In the genomic region with DNA sequence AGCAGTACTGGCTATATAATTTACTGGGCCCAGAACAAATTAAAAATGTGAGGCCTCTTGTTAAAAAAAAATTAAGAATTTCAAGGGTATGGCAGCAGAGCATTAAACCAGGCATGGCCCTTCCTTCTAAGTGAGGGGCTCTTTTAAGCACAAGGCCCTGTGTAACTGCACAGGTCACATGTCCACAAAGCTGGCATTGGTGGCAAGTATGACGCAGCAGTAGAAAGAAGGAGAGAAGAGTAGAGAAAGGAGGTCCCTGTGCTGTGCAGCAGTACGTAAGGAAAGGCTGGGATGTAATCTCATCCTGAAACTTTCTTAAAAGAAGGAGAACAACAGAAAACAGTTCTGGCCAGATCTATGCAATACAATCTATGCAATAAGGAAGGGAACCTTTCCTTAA, we compare ENCODE assay signal across 22 cellular contexts. TPM values are rescaled to one million over a fixed set of nuclear protein-coding genes. Genes with fewer than 3 reads are reported as not detected.
DNase-seq lines count a peak whose midpoint lies in the region; ATAC-seq and TF ChIP-seq lines count a peak whose summit lies in the region.
"Had no signal": no experiment of that assay in that cellular context is flagged by ENCODE, and none has a peak within 500 bp of the region (broad histone marks: within the 10 kb centered on the region; RNA-seq: fewer than 3 reads in every experiment).

No MANE protein-coding gene starts in this region.

- H3K9me3 ChIP-seq in breast epithelium (no peaks in the 10 kb centered on the region), endodermal cell (ENCODE audit: control insufficient read depth, low read length) (no peaks in the 10 kb centered on the region)
- H3K9me3 ChIP-seq: esophagus squamous epithelium, gastrocnemius medialis, stomach had no signal

- H3K9me2 ChIP-seq in GM23338 (ENCODE audit: insufficient read depth) = no peaks in the 10 kb centered on the region

- H3F3A ChIP-seq in GM23338 (replicated peaks; ENCODE audit: low read depth) = no peaks in the 10 kb centered on the region

- no peak for TF ChIP-seq POLR2A in breast epithelium (IDR thresholded peaks at IDR 0.05)

- peak overlapping the region; percentile 65 for H3K27ac Mint-ChIP-seq in MCF 10A (ENCODE audit: low read depth, unreplicated experiment)
- H3K27ac Mint-ChIP-seq in GM23338 = peak overlapping the region; percentile 44; the same call in 1 of the 2 replicates
- H3K27ac Mint-ChIP-seq in activated CD4-positive, alpha-beta memory T cell treated with anti-CD3 and anti-CD28 coated beads for 36 hours = peak overlapping the region; percentile 79
- peak overlapping the region in 4 of 6 donors; percentile 12 to 64 (median 28) for H3K27ac Mint-ChIP-seq in naive B cell
- H3K27ac Mint-ChIP-seq in endodermal cell = no peak overlapping the region

- H3K4me3 Mint-ChIP-seq in MCF 10A (ENCODE audit: unreplicated experiment) = no peak overlapping the region
- no peak overlapping the region for H3K4me3 Mint-ChIP-seq in GM23338
- H3K4me3 Mint-ChIP-seq in activated CD4-positive, alpha-beta memory T cell treated with anti-CD3 and anti-CD28 coated beads for 36 hours = no peak overlapping the region
- no peak overlapping the region for H3K4me3 Mint-ChIP-seq in naive B cell
- H3K4me3 Mint-ChIP-seq in endodermal cell = no peak overlapping the region
- H3K4me3 Mint-ChIP-seq: activated naive CD8-positive, alpha-beta T cell treated with anti-CD3 and anti-CD28 coated beads, Interleukin-2, amount 10 ng/mL, durations not matched to agents 7 days and 5 days had no signal

- no peak for TF ChIP-seq CTCF in MCF 10A (IDR thresholded peaks at IDR 0.05; ENCODE audit: unreplicated experiment)
- no peak for TF ChIP-seq CTCF in breast epithelium (IDR thresholded peaks at IDR 0.05)
- TF ChIP-seq CTCF in GM23338 (conservative IDR thresholded peaks at IDR 0.05; ENCODE audit: low read depth in 2 of 2) = no peak
- no peak for TF ChIP-seq CTCF in endodermal cell (conservative IDR thresholded peaks at IDR 0.05)

- WGBS in endodermal cell (ENCODE audit: insufficient coverage in 1 of 2, insufficient read length in 1 of 2), 2 experiments = 98 to 100% methylated on average over 2 of the region's 2 CpGs

- H3K4me3 ChIP-seq in breast epithelium (no peak overlapping the region), GM23338 (no peak overlapping the region), endodermal cell (ENCODE audit: low read length) (no peak overlapping the region)
- H3K4me3 ChIP-seq: esophagus squamous epithelium, gastrocnemius medialis, lung, stomach had no signal

- POLR2A ChIA-PET in MCF 10A (lab: Yijun Ruan, JAX) = interaction anchor here (0.9 to 1.3 kb wide), 2 partner anchors 11 to 24 kb away, joined by 3 to 4 read pairs; no protein-coding TSS in a partner anchor
- POLR2A ChIA-PET in activated CD4-positive, alpha-beta memory T cell treated with anti-CD3 and anti-CD28 coated beads for 36 hours (lab: Charles Lee) = interaction anchor here (1.1 to 1.5 kb wide), 4 partner anchors 10 to 50 kb away, joined by 4 to 7 read pairs (median 6); no protein-coding TSS in a partner anchor

- no peak overlapping the region for H3K27ac ChIP-seq in breast epithelium
- no peak overlapping the region for H3K27ac ChIP-seq in GM23338 (ENCODE audit: low read depth)
- no peak overlapping the region for H3K27ac ChIP-seq in endodermal cell (ENCODE audit: low read depth, low read length)
- H3K27ac ChIP-seq: esophagus squamous epithelium, gastrocnemius medialis, stomach had no signal

- H3K36me3 ChIP-seq in breast epithelium (no peaks in the 10 kb centered on the region), GM23338 (ENCODE audit: insufficient read depth) (no peaks in the 10 kb centered on the region), endodermal cell (ENCODE audit: control insufficient read depth, insufficient read depth, low read length) (no peaks in the 10 kb centered on the region)
- H3K36me3 ChIP-seq: gastrocnemius medialis had no signal

- ATAC-seq in GM23338 (no peak), naive B cell (ENCODE audit: low read depth in 2 of 2) (no peak), GM21360 (IDR thresholded peaks at IDR 0.05; ENCODE audit: unreplicated experiment) (no peak), HG03457 (IDR thresholded peaks at IDR 0.05; ENCODE audit: unreplicated experiment) (no peak)
- ATAC-seq: gastrocnemius medialis had no signal

- H3K9ac ChIP-seq in endodermal cell (ENCODE audit: extremely low read depth, low read length, poor library complexity, severe bottlenecking) = no peak overlapping the region

- no peaks in the 10 kb centered on the region for H4K20me1 ChIP-seq in GM23338 (replicated peaks; ENCODE audit: insufficient read depth)

- H3K27me3 Mint-ChIP-seq in MCF 10A (ENCODE audit: insufficient read depth, unreplicated experiment) = no peaks in the 10 kb centered on the region
- H3K27me3 Mint-ChIP-seq in GM23338 (ENCODE audit: insufficient read depth, low read depth, poor library complexity) = peaks cover 2% of the 10 kb centered on the region
- H3K27me3 Mint-ChIP-seq in activated CD4-positive, alpha-beta memory T cell treated with anti-CD3 and anti-CD28 coated beads for 36 hours = no peaks in the 10 kb centered on the region
- no peaks in the 10 kb centered on the region for H3K27me3 Mint-ChIP-seq in naive B cell
- H3K27me3 Mint-ChIP-seq in endodermal cell (ENCODE audit: insufficient read depth) = no peaks in the 10 kb centered on the region
- H3K27me3 Mint-ChIP-seq: activated naive CD8-positive, alpha-beta T cell treated with anti-CD3 and anti-CD28 coated beads, Interleukin-2, amount 10 ng/mL, durations not matched to agents 7 days and 5 days had no signal

- intact Hi-C loops in MCF 10A (cut with micrococcal nuclease) (no loop called here), breast epithelium (cut with DNase I; ENCODE audit: low total_unique reads) (no loop called here)
- intact Hi-C loops in activated CD4-positive, alpha-beta memory T cell treated with anti-CD3 and anti-CD28 coated beads for 36 hours (cut with micrococcal nuclease) = no loop called here

- CTCF ChIA-PET in MCF 10A (lab: Yijun Ruan, JAX) = interaction anchor here (0.5 to 1.7 kb wide), 3 partner anchors 97 to 226 kb away, joined by 3 to 8 read pairs (median 3); partner anchors contain the start of gene POLI
- CTCF ChIA-PET in activated CD4-positive, alpha-beta memory T cell treated with anti-CD3 and anti-CD28 coated beads for 36 hours (lab: Charles Lee) = interaction anchor here (1.0 to 1.3 kb wide), 4 partner anchors 50 to 219 kb away, joined by 3 to 6 read pairs (median 3); no protein-coding TSS in a partner anchor

- no peaks in the 10 kb centered on the region for H3K4me1 ChIP-seq in breast epithelium
- peaks cover 9% of the 10 kb centered on the region for H3K4me1 ChIP-seq in GM23338 (ENCODE audit: insufficient read depth)
- no peaks in the 10 kb centered on the region for H3K4me1 ChIP-seq in endodermal cell (ENCODE audit: control insufficient read depth, insufficient read depth, low read length)
- H3K4me1 ChIP-seq: esophagus squamous epithelium, gastrocnemius medialis had no signal

- DNase-seq in MCF 10A (ENCODE audit: unreplicated experiment) = no peak
- DNase-seq in breast epithelium (ENCODE audit: low spot score in 2 of 2) = no peak
- DNase-seq in GM23338 (ENCODE audit: low spot score) = no peak
- DNase-seq in activated CD4-positive, alpha-beta memory T cell treated with anti-CD3 and anti-CD28 coated beads for 36 hours = no peak
- DNase-seq in naive B cell = no peak
- DNase-seq in endodermal cell = no peak
- DNase-seq: activated naive CD8-positive, alpha-beta T cell treated with anti-CD3 and anti-CD28 coated beads, Interleukin-2, amount 10 ng/mL, durations not matched to agents 7 days and 5 days; COR-L47; effector memory CD4-positive, alpha-beta T cell; esophagus squamous epithelium; gastrocnemius medialis; Kasumi-1; NCI-H1092; NCI-H2029; NCI-H2227 treated with DMSO at 0.1 percent for 48 hours; NCI-H748 treated with DMSO at 0.1 percent for 48 hours; small intestine; stomach; trophoblast cell had no signal

- H3K36me3 Mint-ChIP-seq in MCF 10A (ENCODE audit: insufficient read depth, unreplicated experiment) = peaks cover 20% of the 10 kb centered on the region
- H3K36me3 Mint-ChIP-seq in GM23338 (ENCODE audit: low read depth) = no peaks in the 10 kb centered on the region
- peaks cover 11% of the 10 kb centered on the region for H3K36me3 Mint-ChIP-seq in activated CD4-positive, alpha-beta memory T cell treated with anti-CD3 and anti-CD28 coated beads for 36 hours
- H3K36me3 Mint-ChIP-seq in naive B cell = no peaks in the 10 kb centered on the region
- no peaks in the 10 kb centered on the region for H3K36me3 Mint-ChIP-seq in endodermal cell (ENCODE audit: low read depth)

- no peak overlapping the region for H3K4me2 ChIP-seq in GM23338

- no TSS peak for BruUV-seq in MCF 10A (replicated peaks; lab: Mats Ljungman, UMichigan)

- H3K27me3 ChIP-seq in breast epithelium = no peaks in the 10 kb centered on the region
- no peaks in the 10 kb centered on the region for H3K27me3 ChIP-seq in GM23338 (ENCODE audit: insufficient read depth)
- no peaks in the 10 kb centered on the region for H3K27me3 ChIP-seq in endodermal cell (ENCODE audit: control insufficient read depth, insufficient read depth, low read length, poor library complexity, severe bottlenecking)
- H3K27me3 ChIP-seq: esophagus squamous epithelium, gastrocnemius medialis, stomach had no signal

- H2AFZ ChIP-seq in GM23338 = no peak overlapping the region

- H3K9me3 Mint-ChIP-seq in MCF 10A (ENCODE audit: unreplicated experiment) (no peaks in the 10 kb centered on the region), GM23338 (no peaks in the 10 kb centered on the region), naive B cell (no peaks in the 10 kb centered on the region), endodermal cell (no peaks in the 10 kb centered on the region)
- no peaks in the 10 kb centered on the region for H3K9me3 Mint-ChIP-seq in activated CD4-positive, alpha-beta memory T cell treated with anti-CD3 and anti-CD28 coated beads for 36 hours
- H3K9me3 Mint-ChIP-seq: activated naive CD8-positive, alpha-beta T cell treated with anti-CD3 and anti-CD28 coated beads, Interleukin-2, amount 10 ng/mL, durations not matched to agents 7 days and 5 days had no signal

- H3K4me1 Mint-ChIP-seq in MCF 10A (ENCODE audit: insufficient read depth, unreplicated experiment) = peaks cover 19% of the 10 kb centered on the region
- peaks cover 12% of the 10 kb centered on the region; the same call in 2 of the 3 replicates for H3K4me1 Mint-ChIP-seq in GM23338
- peaks cover 48% of the 10 kb centered on the region for H3K4me1 Mint-ChIP-seq in activated CD4-positive, alpha-beta memory T cell treated with anti-CD3 and anti-CD28 coated beads for 36 hours (ENCODE audit: low read depth)
- peaks cover 12 to 55% (median 23%) of the 10 kb centered on the region in 3 donors for H3K4me1 Mint-ChIP-seq in naive B cell
- H3K4me1 Mint-ChIP-seq in endodermal cell = no peaks in the 10 kb centered on the region

- no peaks in the 10 kb centered on the region for H3K79me2 ChIP-seq in GM23338 (replicated peaks; ENCODE audit: insufficient read depth)

RNA-seq across cellular contexts. Expression of gene MBD2, which starts 51.2 kb away (rescaled TPM):
- total RNA-seq in MCF 10A (2022) (179 and 194 TPM in 2 replicates), breast epithelium (10 to 100 TPM; 46.2 to 61.9 (median 50.6) TPM), endodermal cell (10 to 100 TPM; 35.9 to 39.2 TPM)
- 39.2 and 41.2 TPM in 2 replicates for total RNA-seq in GM23338 (2014; rRNA removed; shearing (Covaris generic))
- polyA plus RNA-seq in GM23338 (2016; fragmentation: Nextera tagmentation; extraction: Ambion mirVana) (10.3 and 11.2 TPM in 2 replicates), naive B cell (ENCODE audit: low read depth in 6 of 6) (10 to 100 TPM; 11.5 to 39.0 (median 22.7) TPM)
- total RNA-seq in activated CD4-positive, alpha-beta memory T cell treated with anti-CD3 and anti-CD28 coated beads for 36 hours = 100 to 1,000 TPM; 131 to 140 TPM
- polyA plus RNA-seq in endodermal cell (2013, experiment 1 of 2) = 36.6 TPM
- polyA plus RNA-seq in endodermal cell (2013, experiment 2 of 2) = 44.6 TPM
